Comparison of ENCODE assay signal across 10 cellular contexts in genomic region chr13:110415669-110416068, GRCh38.
DNase-seq lines count a peak whose midpoint lies in the region; ATAC-seq, FAIRE-seq and TF ChIP-seq lines count a peak whose summit lies in the region.
"Had no signal": no experiment of that assay in that cellular context is flagged by ENCODE, and none has a peak within 500 bp of the region (broad histone marks: within the 10 kb centered on the region; RNA-seq: fewer than 3 reads in every experiment).

No MANE protein-coding gene starts in this region.

- peak; percentile 16; the same call in 1 of the 2 replicates for TF ChIP-seq RAD21 in Ishikawa (IDR thresholded peaks at IDR 0.05; ENCODE audit: low read depth)

- no peak for TF ChIP-seq CTCF in D721Med (IDR thresholded peaks at IDR 0.05; ENCODE audit: insufficient read depth, missing control alignments)

- no peak for FAIRE-seq in D721Med (lab: Jason Lieb, UNC)

- DNase-seq in CD1c-positive myeloid dendritic cell (ENCODE audit: extremely low spot score): peak; percentile 8
- peak; percentile 41 for DNase-seq in dermis blood vessel endothelial cell
- DNase-seq in D721Med (ENCODE audit: insufficient read length, low spot score): no peak
- DNase-seq in NCI-H2196 treated with DMSO at 0.1 percent for 48 hours (lab: John Stamatoyannopoulos, UW; ENCODE audit: unreplicated experiment): no peak
- no peak for DNase-seq in NCI-H774 (lab: John Stamatoyannopoulos, UW)
- DNase-seq: activated T-cell treated with anti-CD3 and anti-CD28 coated beads, Interleukin-2, amount 50 U/mL, for 72 hours; stimulated activated CD4-positive, alpha-beta T cell treated with anti-CD3 and anti-CD28 coated beads, Interleukin-4, amount 100 ng/mL, for 1 hour had no signal

- peaks cover 3% of the 10 kb centered on the region for H3K36me3 ChIP-seq in muscle layer of colon (ENCODE audit: insufficient read depth, low read length)

- 0 out of 2 replicates have a peak, but pooled peaks have one; percentile 21 for TF ChIP-seq EP300 in Ishikawa (IDR thresholded peaks at IDR 0.05; ENCODE audit: borderline replicate concordance)

- peak overlapping the region; percentile 85 for H3K27ac ChIP-seq in muscle layer of colon (ENCODE audit: low read depth, low read length)

- H3K27me3 ChIP-seq in muscle layer of colon (ENCODE audit: control insufficient read depth in 1 of 2, insufficient read depth in 2 of 2, low read length in 2 of 2): no peaks in the 10 kb centered on the region

- no peaks in the 10 kb centered on the region for H3K9me3 ChIP-seq in muscle layer of colon (ENCODE audit: low read length)

- peaks cover 66% of the 10 kb centered on the region for H3K4me1 ChIP-seq in muscle layer of colon (ENCODE audit: insufficient read depth, low read length)

- H3K4me3 ChIP-seq in muscle layer of colon (ENCODE audit: low read depth in 1 of 2, low read length in 2 of 2): no peak overlapping the region

- no peak for ATAC-seq in GM21717 (IDR thresholded peaks at IDR 0.05; ENCODE audit: unreplicated experiment)

- H3K9ac ChIP-seq in muscle layer of colon (ENCODE audit: low read length): peak overlapping the region; percentile 11

TF ChIP-seq in Ishikawa, 13 proteins besides CTCF, POLR2A, EP300 and RAD21:
- TF ChIP-seq TAF1 (IDR thresholded peaks at IDR 0.05; ENCODE audit: low read depth) (no peak), CREB1 (IDR thresholded peaks at IDR 0.05; ENCODE audit: low read depth) (no peak), NFIC (IDR thresholded peaks at IDR 0.05) (no peak), USF1 (IDR thresholded peaks at IDR 0.05) (peak; percentile 75), TCF12 (IDR thresholded peaks at IDR 0.05; ENCODE audit: low read depth) (peak; percentile 34; the same call in 1 of the 2 replicates), EGR1 (IDR thresholded peaks at IDR 0.05) (0 out of 2 replicates have a peak, but pooled peaks have one; percentile 12), TEAD4 (IDR thresholded peaks at IDR 0.05) (no peak), CEBPB (IDR thresholded peaks at IDR 0.05) (no peak), ZBTB7A (IDR thresholded peaks at IDR 0.05; ENCODE audit: low read depth) (no peak), MAX (IDR thresholded peaks at IDR 0.05) (peak; percentile 84), FOXM1 (IDR thresholded peaks at IDR 0.05; ENCODE audit: borderline replicate concordance, low read depth) (no peak)

Comparison
In these comparisons a context has a peak if more than half of its experiments do, and no peak if none do; other contexts are left out.
1. DNase-seq: peak in CD1c-positive myeloid dendritic cell (single experiment) and dermis blood vessel endothelial cell (single experiment); none in D721Med (single experiment), NCI-H2196 treated with DMSO at 0.1 percent for 48 hours (single experiment) and NCI-H774 (single experiment).